In genomic region chr18:50033004-50033403, GRCh38 we compare ENCODE assay signal across 33 cellular contexts.
"Had no signal": no experiment of that assay in that cellular context is flagged by ENCODE, and none has a peak within 500 bp of the region (broad histone marks: within the 10 kb centered on the region; RNA-seq: fewer than 3 reads in every experiment).

No MANE protein-coding gene starts in this region.

- H3K4me1 Mint-ChIP-seq: activated B cell treated with CpG ODN at 0.5 μM for 24 hours; activated CD4-positive, alpha-beta T cell treated with anti-CD3 and anti-CD28 coated beads, Interleukin-2, amount 10 ng/mL, durations not matched to agents 24 days and 14 days; activated T-helper 17 cell treated with anti-CD3 and anti-CD28 coated beads, Interleukin-2, amount 50 U/mL, for 72 hours had no signal

- ATAC-seq: activated T-cell treated with anti-CD3 and anti-CD28 coated beads, Interleukin-2, amount 50 U/mL, for 4 hours; activated T-cell treated with anti-CD3 and anti-CD28 coated beads, Interleukin-2, amount 50 U/mL, for 72 hours; activated T-helper 17 cell treated with anti-CD3 and anti-CD28 coated beads, Interleukin-2, amount 50 U/mL, for 72 hours; body of pancreas had no signal

- H3K9me3 Mint-ChIP-seq: activated B cell treated with CpG ODN at 0.5 μM for 24 hours; activated CD4-positive, alpha-beta memory T cell treated with anti-CD3 and anti-CD28 coated beads for 36 hours; activated CD4-positive, alpha-beta T cell treated with anti-CD3 and anti-CD28 coated beads, Interleukin-2, amount 10 ng/mL, durations not matched to agents 24 days and 14 days; activated naive CD4-positive, alpha-beta T cell treated with anti-CD3 and anti-CD28 coated beads for 36 hours; activated naive CD4-positive, alpha-beta T cell treated with anti-CD3 and anti-CD28 coated beads, Interleukin-2, amount 50 U/mL, for 72 hours; activated naive CD8-positive, alpha-beta T cell treated with anti-CD3 and anti-CD28 coated beads, Interleukin-2, amount 10 ng/mL, durations not matched to agents 7 days and 5 days; activated T-cell treated with anti-CD3 and anti-CD28 coated beads, Interleukin-2, amount 50 U/mL, for 4 hours; activated T-cell treated with anti-CD3 and anti-CD28 coated beads, Interleukin-2, amount 50 U/mL, for 72 hours; activated T-helper 1 cell treated with anti-CD3 and anti-CD28 coated beads, Interleukin-12 subunit alpha, Interleukin-12 subunit beta, Interleukin-2, Interleukin-4 antibody, amounts not matched to agents 30 ng/mL and 10 ng/mL and 1 ng/mL, durations not matched to agents 14 hours and 24 hours and 36 hours; activated T-helper 17 cell treated with anti-CD3 and anti-CD28 coated beads, Interleukin-2, amount 50 U/mL, for 72 hours; T-helper 1 cell treated with Interleukin-12 subunit alpha and Interleukin-12 subunit beta and Interleukin-4 antibody, amounts not matched to agents 30 μg/mL and 1 μg/mL, for 36 hours; T-helper 2 cell treated with Interferon-gamma antibody and Interleukin-4, amounts not matched to agents 5 μg/mL and 100 μg/mL, for 36 hours had no signal

- DNase-seq: activated B cell treated with CpG ODN at 0.5 μM for 24 hours; activated CD4-positive, alpha-beta memory T cell treated with anti-CD3 and anti-CD28 coated beads for 36 hours; activated CD4-positive, alpha-beta T cell treated with anti-CD3 and anti-CD28 coated beads for 4 hours; activated CD4-positive, alpha-beta T cell treated with anti-CD3 and anti-CD28 coated beads, Interleukin-2, amount 10 ng/mL, durations not matched to agents 24 days and 14 days; activated CD4-positive, alpha-beta T cell treated with anti-CD3 and anti-CD28 coated beads, Interleukin-2, amount 50 U/mL, for 1 hour; activated CD4-positive, alpha-beta T cell treated with anti-CD3 and anti-CD28 coated beads, Interleukin-2, amount 50 U/mL, for 4 hours; activated CD4-positive, CD25-positive, alpha-beta regulatory T cell treated with anti-CD3 and anti-CD28 coated beads, Interleukin-2, amount 50 U/mL, for 72 hours; activated CD8-positive, alpha-beta memory T cell treated with anti-CD3 and anti-CD28 coated beads, Interleukin-2, amount 50 U/mL, for 4 hours; activated effector memory CD4-positive, alpha-beta T cell treated with anti-CD3 and anti-CD28 coated beads, Interleukin-2, amount 50 U/mL, for 16 hours; activated gamma-delta T cell treated with Interleukin-2 at 50 U/mL for 16 hours; activated naive CD4-positive, alpha-beta T cell; activated naive CD4-positive, alpha-beta T cell treated with anti-CD3 and anti-CD28 coated beads for 36 hours; activated naive CD4-positive, alpha-beta T cell treated with anti-CD3 and anti-CD28 coated beads, Interleukin-2, amount 50 U/mL, for 16 hours; activated naive CD8-positive, alpha-beta T cell treated with anti-CD3 and anti-CD28 coated beads, Interleukin-2, amount 10 ng/mL, durations not matched to agents 7 days and 5 days; activated T-cell treated with anti-CD3 and anti-CD28 coated beads for 4 hours; activated T-cell treated with anti-CD3 and anti-CD28 coated beads, Interleukin-2, amount 50 U/mL, for 1 hour; activated T-cell treated with anti-CD3 and anti-CD28 coated beads, Interleukin-2, amount 50 U/mL, for 4 hours; activated T-cell treated with anti-CD3 and anti-CD28 coated beads, Interleukin-2, amount 50 U/mL, for 72 hours; adrenal gland; amniotic stem cell; aorta; body of pancreas; brain microvascular endothelial cell; central memory CD4-positive, alpha-beta T cell; SW 1271; T-helper 1 cell; T-helper 2 cell; T-helper 9 cell had no signal

- H3K36me3 Mint-ChIP-seq: activated CD4-positive, alpha-beta memory T cell treated with anti-CD3 and anti-CD28 coated beads for 36 hours; activated naive CD4-positive, alpha-beta T cell treated with anti-CD3 and anti-CD28 coated beads, Interleukin-2, amount 50 U/mL, for 72 hours; activated naive CD8-positive, alpha-beta T cell treated with anti-CD3 and anti-CD28 coated beads, Interleukin-2, amount 10 ng/mL, durations not matched to agents 7 days and 5 days had no signal

- H3K4me3 Mint-ChIP-seq: activated B cell treated with CpG ODN at 0.5 μM for 24 hours; activated CD4-positive, alpha-beta memory T cell treated with anti-CD3 and anti-CD28 coated beads for 36 hours; activated CD4-positive, alpha-beta T cell treated with anti-CD3 and anti-CD28 coated beads, Interleukin-2, amount 10 ng/mL, durations not matched to agents 24 days and 14 days; activated naive CD4-positive, alpha-beta T cell treated with anti-CD3 and anti-CD28 coated beads for 36 hours; activated naive CD8-positive, alpha-beta T cell treated with anti-CD3 and anti-CD28 coated beads, Interleukin-2, amount 10 ng/mL, durations not matched to agents 7 days and 5 days; activated T-cell treated with anti-CD3 and anti-CD28 coated beads, Interleukin-2, amount 50 U/mL, for 4 hours; activated T-cell treated with anti-CD3 and anti-CD28 coated beads, Interleukin-2, amount 50 U/mL, for 72 hours; activated T-helper 1 cell treated with anti-CD3 and anti-CD28 coated beads, Interleukin-12 subunit alpha, Interleukin-12 subunit beta, Interleukin-2, Interleukin-4 antibody, amounts not matched to agents 30 ng/mL and 10 ng/mL and 1 ng/mL, durations not matched to agents 14 hours and 24 hours and 36 hours; activated T-helper 17 cell treated with anti-CD3 and anti-CD28 coated beads, Interleukin-2, amount 50 U/mL, for 72 hours; T-helper 1 cell treated with Interleukin-12 subunit alpha and Interleukin-12 subunit beta and Interleukin-4 antibody, amounts not matched to agents 30 μg/mL and 1 μg/mL, for 36 hours; T-helper 2 cell treated with Interferon-gamma antibody and Interleukin-4, amounts not matched to agents 5 μg/mL and 100 μg/mL, for 36 hours had no signal

- H3K27ac Mint-ChIP-seq: activated B cell treated with CpG ODN at 0.5 μM for 24 hours; activated CD4-positive, alpha-beta memory T cell treated with anti-CD3 and anti-CD28 coated beads for 36 hours; activated CD4-positive, alpha-beta T cell treated with anti-CD3 and anti-CD28 coated beads, Interleukin-2, amount 10 ng/mL, durations not matched to agents 24 days and 14 days; activated naive CD4-positive, alpha-beta T cell treated with anti-CD3 and anti-CD28 coated beads for 36 hours; activated naive CD8-positive, alpha-beta T cell treated with anti-CD3 and anti-CD28 coated beads, Interleukin-2, amount 10 ng/mL, durations not matched to agents 7 days and 5 days; activated T-cell treated with anti-CD3 and anti-CD28 coated beads, Interleukin-2, amount 50 U/mL, for 72 hours; activated T-helper 1 cell treated with anti-CD3 and anti-CD28 coated beads, Interleukin-12 subunit alpha, Interleukin-12 subunit beta, Interleukin-2, Interleukin-4 antibody, amounts not matched to agents 30 ng/mL and 10 ng/mL and 1 ng/mL, durations not matched to agents 14 hours and 24 hours and 36 hours; activated T-helper 17 cell treated with anti-CD3 and anti-CD28 coated beads, Interleukin-2, amount 50 U/mL, for 72 hours; T-helper 1 cell treated with Interleukin-12 subunit alpha and Interleukin-12 subunit beta and Interleukin-4 antibody, amounts not matched to agents 30 μg/mL and 1 μg/mL, for 36 hours; T-helper 2 cell treated with Interferon-gamma antibody and Interleukin-4, amounts not matched to agents 5 μg/mL and 100 μg/mL, for 36 hours had no signal
